Comparison of ENCODE assay signal across 29 cellular contexts in genomic region chr2:39154944-39155343, GRCh38.
"Had no signal": no experiment of that assay in that cellular context is flagged by ENCODE, and none has a peak within 500 bp of the region (broad histone marks: within the 10 kb centered on the region; RNA-seq: fewer than 3 reads in every experiment).

No MANE protein-coding gene starts in this region.

- ATAC-seq: activated CD4-positive, alpha-beta T cell treated with anti-CD3 and anti-CD28 coated beads for 36 hours; activated T-cell treated with anti-CD3 and anti-CD28 coated beads, Interleukin-2, amount 50 U/mL, for 72 hours had no signal

- H3K4me1 ChIP-seq: adrenal gland, breast epithelium, Peyer's patch, SJCRH30 had no signal

- H3K9me3 ChIP-seq: breast epithelium, Peyer's patch, SJCRH30, SK-N-SH had no signal

- H3K36me3 ChIP-seq: adrenal gland, breast epithelium, Peyer's patch, SJCRH30 had no signal

- H3K9ac ChIP-seq: SK-N-SH had no signal

- DNase-seq: activated CD4-positive, alpha-beta memory T cell treated with anti-CD3 and anti-CD28 coated beads, Interleukin-2, amount 10 ng/mL, durations not matched to agents 7 days and 5 days; activated CD4-positive, alpha-beta T cell treated with anti-CD3 and anti-CD28 coated beads for 36 hours; activated CD4-positive, alpha-beta T cell treated with anti-CD3 and anti-CD28 coated beads, Interleukin-2, amount 50 U/mL, for 1 hour; activated CD8-positive, alpha-beta memory T cell treated with anti-CD3 and anti-CD28 coated beads, Interleukin-2, amount 50 U/mL, for 4 hours; activated gamma-delta T cell treated with Interleukin-2 at 50 U/mL for 16 hours; activated naive CD4-positive, alpha-beta T cell treated with anti-CD3 and anti-CD28 coated beads, Interleukin-2, amount 10 ng/mL, durations not matched to agents 7 days and 5 days; activated naive CD8-positive, alpha-beta T cell treated with anti-CD3 and anti-CD28 coated beads for 36 hours; activated T-cell treated with anti-CD3 and anti-CD28 coated beads, Interleukin-2, amount 50 U/mL, for 72 hours; aorta; caudate nucleus; Kasumi-1; NCI-H1105 treated with DMSO at 0.1 percent for 48 hours; NCI-H1436 treated with DMSO at 0.1 percent for 48 hours; NCI-H1930; NCI-H2171; NCI-H2227 treated with DMSO at 0.1 percent for 48 hours; NCI-H446 treated with DMSO at 0.1 percent for 48 hours; NCI-H524 treated with DMSO at 0.1 percent for 48 hours; NCI-H748 treated with DMSO at 0.1 percent for 48 hours; NK-92 treated with Interleukin-12 subunit alpha and Interleukin-12 subunit beta, amount 100 ng/mL, for 24 hours; Peyer's patch; Right ventricle myocardium superior; SJCRH30; SK-N-SH; T-helper 1 cell had no signal

- H3K27ac ChIP-seq: adrenal gland, breast epithelium, Peyer's patch, RWPE1, SJCRH30, VCaP had no signal

- H3K27me3 ChIP-seq: adrenal gland, breast epithelium, Peyer's patch, SJCRH30 had no signal

- H3K4me3 ChIP-seq: adrenal gland, breast epithelium, Peyer's patch, SJCRH30 had no signal
